Comparison of ENCODE assay signal across 1 cellular context in genomic region chr1:19369396-19370090, GRCh38.
TF ChIP-seq lines count a peak whose summit lies in the region.

No MANE protein-coding gene starts in this region.

TF ChIP-seq in GM23338, 12 proteins besides CTCF, POLR2A, EP300 and RAD21 (continued from another document):
- TF ChIP-seq ZNF331 (CRISPR knock-in tag; IDR thresholded peaks at IDR 0.05; ENCODE audit: low read depth) (no peak), STAT1 (IDR thresholded peaks at IDR 0.05; ENCODE audit: unreplicated experiment) (no peak), EZH2phosphoT487 (IDR thresholded peaks at IDR 0.05; ENCODE audit: unreplicated experiment) (no peak), ZNF462 (CRISPR knock-in tag; IDR thresholded peaks at IDR 0.05) (no peak), JUNB (IDR thresholded peaks at IDR 0.05; ENCODE audit: unreplicated experiment) (no peak), REST (IDR thresholded peaks at IDR 0.05; ENCODE audit: unreplicated experiment) (no peak)
- TF ChIP-seq, protein P1, sequence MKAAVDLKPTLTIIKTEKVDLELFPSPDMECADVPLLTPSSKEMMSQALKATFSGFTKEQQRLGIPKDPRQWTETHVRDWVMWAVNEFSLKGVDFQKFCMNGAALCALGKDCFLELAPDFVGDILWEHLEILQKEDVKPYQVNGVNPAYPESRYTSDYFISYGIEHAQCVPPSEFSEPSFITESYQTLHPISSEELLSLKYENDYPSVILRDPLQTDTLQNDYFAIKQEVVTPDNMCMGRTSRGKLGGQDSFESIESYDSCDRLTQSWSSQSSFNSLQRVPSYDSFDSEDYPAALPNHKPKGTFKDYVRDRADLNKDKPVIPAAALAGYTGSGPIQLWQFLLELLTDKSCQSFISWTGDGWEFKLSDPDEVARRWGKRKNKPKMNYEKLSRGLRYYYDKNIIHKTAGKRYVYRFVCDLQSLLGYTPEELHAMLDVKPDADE (IDR thresholded peaks at IDR 0.05): no peak
